In the genomic region with DNA sequence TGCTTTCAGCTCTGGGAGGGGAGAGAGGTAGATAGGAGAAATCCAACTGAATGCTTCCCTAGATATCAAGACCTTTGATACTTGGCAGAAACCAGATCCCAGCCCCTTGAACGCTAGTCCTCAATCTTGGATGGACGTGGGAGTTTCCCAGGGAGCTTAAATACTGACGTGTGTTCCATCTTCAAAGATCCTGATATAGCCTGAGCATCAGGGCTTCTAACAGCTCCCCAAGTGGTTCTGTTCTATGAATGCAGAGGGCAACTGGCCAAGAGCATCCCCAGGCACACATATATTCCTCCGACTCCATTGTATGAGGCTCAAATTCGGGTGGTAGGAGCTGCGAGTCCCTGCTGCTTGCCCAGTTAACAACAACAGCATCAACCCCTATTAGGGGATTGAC, we compare ENCODE assay signal across 24 cellular contexts. TPM values are rescaled to one million over a fixed set of nuclear protein-coding genes. Genes with fewer than 3 reads are reported as not detected.
DNase-seq lines count a peak whose midpoint lies in the region; ATAC-seq and TF ChIP-seq lines count a peak whose summit lies in the region.
"Had no signal": no experiment of that assay in that cellular context is flagged by ENCODE, and none has a peak within 500 bp of the region (broad histone marks: within the 10 kb centered on the region; RNA-seq: fewer than 3 reads in every experiment).

No MANE protein-coding gene starts in this region.

- peak; percentile 13 for TF ChIP-seq CTCF in brain microvascular endothelial cell (IDR thresholded peaks at IDR 0.05; ENCODE audit: low read depth, low read length, missing control alignments)

- no peaks in the 10 kb centered on the region for H3K36me3 ChIP-seq in brain microvascular endothelial cell (replicated peaks)

- peak; percentile 21 for DNase-seq in activated effector memory CD4-positive, alpha-beta T cell treated with anti-CD3 and anti-CD28 coated beads, Interleukin-2, amount 50 U/mL, for 16 hours
- DNase-seq in activated effector memory CD4-positive, alpha-beta T cell treated with Interleukin-2 at 50 U/mL for 16 hours, result no peak
- no peak for DNase-seq in brain microvascular endothelial cell
- DNase-seq in myocyte (ENCODE audit: low read depth), result peak; percentile 3
- DNase-seq in AG08396 (ENCODE audit: low spot score), result no peak
- no peak for DNase-seq in NOMO-1 treated with dmso at 0.1 percent for 144 hours (lab: John Stamatoyannopoulos, UW; ENCODE audit: unreplicated experiment)
- DNase-seq: C1 segment of cervical spinal cord; CD4-positive, alpha-beta memory T cell; COR-L47; DMS79 treated with DMSO at 0.1 percent for 48 hours; GF-D8; HCEC 1CT; NCI-H1092; NCI-H1417 treated with DMSO at 0.1 percent for 48 hours; NCI-H1694 treated with DMSO at 0.1 percent for 48 hours; NCI-H2081; NCI-H2171 treated with DMSO at 0.1 percent for 48 hours; NCI-H345; NCI-H510A treated with DMSO at 0.1 percent for 48 hours; PC-3; SK-N-SH had no signal

- no peak for ATAC-seq in SK-N-SH treated with all-trans-retinoic acid at 6 μM for 48 hours
- ATAC-seq: PC-3 had no signal

- H3K27ac ChIP-seq in brain microvascular endothelial cell, result no peak overlapping the region
- H3K27ac ChIP-seq: HL-60 had no signal

- no peaks in the 10 kb centered on the region for H3K27me3 ChIP-seq in brain microvascular endothelial cell (replicated peaks)

- H3K4me3 ChIP-seq in brain microvascular endothelial cell (ENCODE audit: low read depth, low read length), result no peak overlapping the region

- in situ Hi-C loops in brain microvascular endothelial cell (cut with HindIII; ENCODE audit: low pct_ligation_motif_present, low sequenced_read_pairs), result no loop called here

TF ChIP-seq in SK-N-SH treated with all-trans-retinoic acid at 6 μM for 48 hours, 23 proteins besides CTCF, POLR2A, EP300 and RAD21:
- TF ChIP-seq ZC3H10 (CRISPR knock-in tag; IDR thresholded peaks at IDR 0.05) (no peak), OSR1 (CRISPR knock-in tag; IDR thresholded peaks at IDR 0.05) (no peak), RARB (CRISPR knock-in tag; IDR thresholded peaks at IDR 0.05) (no peak)
- TF ChIP-seq, protein P1, sequence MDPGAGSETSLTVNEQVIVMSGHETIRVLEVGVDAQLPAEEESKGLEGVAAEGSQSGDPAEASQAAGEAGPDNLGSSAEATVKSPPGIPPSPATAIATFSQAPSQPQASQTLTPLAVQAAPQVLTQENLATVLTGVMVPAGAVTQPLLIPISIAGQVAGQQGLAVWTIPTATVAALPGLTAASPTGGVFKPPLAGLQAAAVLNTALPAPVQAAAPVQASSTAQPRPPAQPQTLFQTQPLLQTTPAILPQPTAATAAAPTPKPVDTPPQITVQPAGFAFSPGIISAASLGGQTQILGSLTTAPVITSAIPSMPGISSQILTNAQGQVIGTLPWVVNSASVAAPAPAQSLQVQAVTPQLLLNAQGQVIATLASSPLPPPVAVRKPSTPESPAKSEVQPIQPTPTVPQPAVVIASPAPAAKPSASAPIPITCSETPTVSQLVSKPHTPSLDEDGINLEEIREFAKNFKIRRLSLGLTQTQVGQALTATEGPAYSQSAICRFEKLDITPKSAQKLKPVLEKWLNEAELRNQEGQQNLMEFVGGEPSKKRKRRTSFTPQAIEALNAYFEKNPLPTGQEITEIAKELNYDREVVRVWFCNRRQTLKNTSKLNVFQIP (CRISPR knock-in tag; IDR thresholded peaks at IDR 0.05; ENCODE audit: borderline replicate concordance, low read depth), result no peak

RNA-seq across cellular contexts. Expression of a gene that starts 8.7 kb away (rescaled TPM):
- 10.7 and 11.4 TPM in 2 replicates for total RNA-seq in myocyte
- polyA plus RNA-seq in myocyte (2012), result 15.2 TPM

RNA-seq across cellular contexts. Expression of a gene that starts 9.6 kb away (rescaled TPM):
- total RNA-seq in myocyte, result not detected in 2 replicates
- not detected for polyA plus RNA-seq in myocyte (2012)
- total RNA-seq: CD4-positive, alpha-beta memory T cell; H1; PC-3 had no signal
- polyA plus RNA-seq: CD4-positive, alpha-beta memory T cell; H1; SK-N-SH had no signal

RNA-seq across cellular contexts. Expression of a gene that starts 38.1 kb away (rescaled TPM):
- 55.7 and 66.3 TPM in 2 replicates for total RNA-seq in myocyte
- polyA plus RNA-seq in myocyte (2012), result 56.5 TPM

Comparison
In these comparisons a context has a peak if more than half of its experiments do, and no peak if none do; other contexts are left out.
1. DNase-seq: peak in activated effector memory CD4-positive, alpha-beta T cell treated with anti-CD3 and anti-CD28 coated beads, Interleukin-2, amount 50 U/mL, for 16 hours (single experiment) and myocyte (single experiment); none in activated effector memory CD4-positive, alpha-beta T cell treated with Interleukin-2 at 50 U/mL for 16 hours (single experiment), brain microvascular endothelial cell (single experiment), AG08396 (single experiment) and NOMO-1 treated with dmso at 0.1 percent for 144 hours (single experiment).